ENCODE assay signal across 8 cellular contexts in genomic region chr3:40476478-40477470, GRCh38. TPM values are rescaled to one million over a fixed set of nuclear protein-coding genes. Genes with fewer than 3 reads are reported as not detected.
DNase-seq lines count a peak whose midpoint lies in the region; ATAC-seq, FAIRE-seq and TF ChIP-seq lines count a peak whose summit lies in the region.

TSS of gene ZNF619 (plus strand) at chr3:40477122. CDS start at chr3:40477980, 858 bp downstream.

- no peaks in the 10 kb centered on the region for H3F3A ChIP-seq in MM.1S (ENCODE audit: insufficient read depth, low read length)

- POLR2A ChIA-PET in GM10248 (lab: Yijun Ruan, JAX) = interaction anchor here (0.5 to 0.6 kb wide), 2 partner anchors 13 to 168 kb away, joined by 4 read pairs; no protein-coding TSS in a partner anchor

- peak within 1 kb of the TSS; percentile 90 for H3K4me3 Mint-ChIP-seq in T-helper 17 cell

- H2AFZ ChIP-seq in MM.1S (ENCODE audit: low read length) = peak within 1 kb of the TSS; percentile 99

- DNase-seq in GM10248 (ENCODE audit: extremely low spot score) (peak; percentile 86), H54 (ENCODE audit: insufficient read length, low spot score) (peak; percentile 62), MM.1S (peak; percentile 76), T-helper 17 cell (peak; percentile 36 to 38 (median 38)), astrocyte of the spinal cord (ENCODE audit: low read depth, low spot score) (peak; percentile 78), hypothalamus (lab: John Stamatoyannopoulos, UW) (peak in 49 of 51 donors; percentile 2 to 76 (median 41)), putamen (ENCODE audit: low spot score) (peak; percentile 54), NCI-H2107 treated with DMSO at 0.1 percent for 48 hours (lab: John Stamatoyannopoulos, UW; ENCODE audit: unreplicated experiment) (no peak)

- no peaks in the 10 kb centered on the region for H4K20me1 ChIP-seq in MM.1S (ENCODE audit: insufficient read depth, low read length)

- in situ Hi-C loops in astrocyte of the spinal cord (cut with HindIII; ENCODE audit: low sequenced_read_pairs) = no loop called here

- FAIRE-seq in H54 (lab: Jason Lieb, UNC) = peak; percentile 67

- H3K4me3 ChIP-seq in MM.1S (ENCODE audit: low read length) = peak within 1 kb of the TSS; percentile 84
- peak within 1 kb of the TSS; percentile 80 for H3K4me3 ChIP-seq in astrocyte of the spinal cord (ENCODE audit: low read depth, low read length)

- 0 out of 2 replicates have a peak, but pooled peaks cover 5% of the 10 kb centered on the region for H3K79me2 ChIP-seq in MM.1S (ENCODE audit: low read length)

- no peak for TF ChIP-seq POLR2A in H54 (IDR thresholded peaks at IDR 0.05; ENCODE audit: low read depth, low read length)

- no peaks in the 10 kb centered on the region for H3K27me3 Mint-ChIP-seq in T-helper 17 cell

- no peak within 1 kb of the TSS for H3K27ac ChIP-seq in MM.1S (ENCODE audit: low read length)

- H3K36me3 Mint-ChIP-seq in T-helper 17 cell (ENCODE audit: low read depth) = peaks cover 2% of the 10 kb centered on the region

- H3K27me3 ChIP-seq in MM.1S (replicated peaks; ENCODE audit: insufficient read depth, low read length) = no peaks in the 10 kb centered on the region

- peak within 1 kb of the TSS; percentile 85 for H3K4me2 ChIP-seq in MM.1S (ENCODE audit: low read depth, low read length)

- H3K9me3 ChIP-seq in MM.1S (replicated peaks; ENCODE audit: insufficient read depth, low read length) = no peaks in the 10 kb centered on the region
- H3K9me3 ChIP-seq in T-helper 17 cell (ENCODE audit: control insufficient read depth, low read length, poor library complexity, severe bottlenecking) = no peaks in the 10 kb centered on the region

- peak; percentile 92 for ATAC-seq in T-helper 17 cell

- H3K9me2 ChIP-seq in MM.1S (replicated peaks; ENCODE audit: insufficient read depth, low read length) = no peaks in the 10 kb centered on the region

- peak within 1 kb of the TSS; percentile 98 for H3K27ac Mint-ChIP-seq in T-helper 17 cell

- no peaks in the 10 kb centered on the region for H3K4me1 ChIP-seq in MM.1S (ENCODE audit: low read length)

- CTCF ChIA-PET in GM10248 (lab: Yijun Ruan, JAX) = interaction anchor here (1.1 to 1.4 kb wide), 2 partner anchors 18 to 49 kb away, joined by 3 to 4 read pairs; no protein-coding TSS in a partner anchor

- H3K9ac ChIP-seq in MM.1S (ENCODE audit: low read length) = peak within 1 kb of the TSS; percentile 85

- H3K36me3 ChIP-seq in MM.1S (replicated peaks; ENCODE audit: insufficient read depth, low read length) = no peaks in the 10 kb centered on the region

- no peak for TF ChIP-seq CTCF in GM10248 (IDR thresholded peaks at IDR 0.05; ENCODE audit: control extremely low read depth, extremely low read depth, low read depth, missing control alignments)
- no peak for TF ChIP-seq CTCF in MM.1S (IDR thresholded peaks at IDR 0.05; ENCODE audit: low read length)
- no peak for TF ChIP-seq CTCF in astrocyte of the spinal cord (IDR thresholded peaks at IDR 0.05; ENCODE audit: low read depth, low read length)

- H3K4me1 Mint-ChIP-seq in T-helper 17 cell = peaks cover 28% of the 10 kb centered on the region

RNA-seq across cellular contexts. Expression of gene ZNF619, which starts in this region (rescaled TPM):
- 1 to 10 TPM; 5.0 to 8.4 TPM for total RNA-seq in T-helper 17 cell
